ENCODE assay signal across 8 cellular contexts in genomic region chr7:130831817-130832481, GRCh38.
DNase-seq lines count a peak whose midpoint lies in the region; ATAC-seq, FAIRE-seq and TF ChIP-seq lines count a peak whose summit lies in the region.

No MANE protein-coding gene starts in this region.

- ATAC-seq in HG03442 (IDR thresholded peaks at IDR 0.05; ENCODE audit: unreplicated experiment) (no peak), GM21367 (IDR thresholded peaks at IDR 0.05; ENCODE audit: unreplicated experiment) (no peak), HG03280 (IDR thresholded peaks at IDR 0.05; ENCODE audit: unreplicated experiment) (no peak)

- no peaks in the 10 kb centered on the region for H3K36me3 ChIP-seq in A673 (ENCODE audit: insufficient read depth, low read length, poor library complexity, severe bottlenecking)

- no peaks in the 10 kb centered on the region for H3K4me1 ChIP-seq in A673 (ENCODE audit: insufficient read depth, low read length, poor library complexity, severe bottlenecking)

- H3K9me3 ChIP-seq in A673 (ENCODE audit: low read depth, low read length, poor library complexity, severe bottlenecking) = peaks cover 4% of the 10 kb centered on the region

- H3K27me3 ChIP-seq in A673 (replicated peaks; ENCODE audit: insufficient read depth, low read depth, low read length, poor library complexity) = no peaks in the 10 kb centered on the region

- intact Hi-C loops in A673 (cut with micrococcal nuclease; ENCODE audit: unreplicated experiment) = loop anchor here (1.0 to 5.0 kb wide), 2 partner anchors 590 to 760 kb away; no protein-coding TSS in a partner anchor

- POLR2A ChIA-PET in A673 (lab: Charles Lee; ENCODE audit: low non-redundant PET) = no interaction called here

- FAIRE-seq in colon (lab: Jason Lieb, UNC) = peak; percentile 5

- no peak overlapping the region for H3K27ac ChIP-seq in A673 (ENCODE audit: low read depth, low read length, poor library complexity, severe bottlenecking)

- CTCF ChIA-PET in A673 (lab: Charles Lee) = interaction anchor here (0.6 to 1.0 kb wide), 6 partner anchors 19 to 821 kb away, joined by 3 read pairs; no protein-coding TSS in a partner anchor

- H3K4me3 ChIP-seq in A673 (ENCODE audit: low read depth, low read length, poor library complexity, severe bottlenecking) (no peak overlapping the region), GM12865 (ENCODE audit: low read depth, low read length) (no peak overlapping the region)

- peak; percentile 83 for TF ChIP-seq CTCF in A673 (conservative IDR thresholded peaks at IDR 0.05; ENCODE audit: low read depth, low read length)
- peak; percentile 51 for TF ChIP-seq CTCF in GM12865 (IDR thresholded peaks at IDR 0.05; ENCODE audit: insufficient read depth, low read depth, low read length, missing control alignments)

- BruUV-seq in A673 (replicated peaks; lab: Mats Ljungman, UMichigan) = no TSS peak

- peak; percentile 59 for DNase-seq in A673 (ENCODE audit: low spot score)
- DNase-seq in GM12865 (ENCODE audit: low read depth) = peak; percentile 46
- peak; percentile 11 for DNase-seq in NCI-H526 treated with DMSO at 0.1 percent for 48 hours (lab: John Stamatoyannopoulos, UW)
- DNase-seq in myocyte (ENCODE audit: low read depth) = peak; percentile 78

Comparison
In these comparisons a context has a peak if more than half of its experiments do, and no peak if none do; other contexts are left out.
1. DNase-seq: peak in every context shown above with its lines; median percentile 78 in myocyte; 59 in A673; 46 in GM12865; 11 in NCI-H526 treated with DMSO at 0.1 percent for 48 hours.